Comparison of ENCODE assay signal across 28 cellular contexts in the genomic region with DNA sequence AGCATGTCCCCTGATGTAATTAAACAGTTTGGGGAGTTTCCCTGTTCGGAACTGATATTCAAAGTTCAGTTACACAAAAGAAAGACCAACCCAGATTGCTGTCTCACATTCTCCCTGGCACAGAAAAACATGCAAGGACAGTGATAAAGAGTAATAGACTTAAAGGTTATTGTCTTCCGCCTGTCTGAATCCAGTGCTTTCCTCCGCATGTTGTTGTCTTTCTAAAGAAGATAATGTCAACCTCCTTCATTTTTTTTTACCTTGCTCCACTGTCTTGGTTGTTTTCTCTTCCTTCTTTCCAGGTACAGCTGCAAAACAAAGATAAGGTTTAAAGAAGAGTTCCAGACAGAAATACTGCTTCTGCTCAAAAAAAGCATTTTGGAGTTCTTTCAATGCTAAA.
"Had no signal": no experiment of that assay in that cellular context is flagged by ENCODE, and none has a peak within 500 bp of the region (broad histone marks: within the 10 kb centered on the region; RNA-seq: fewer than 3 reads in every experiment).

No MANE protein-coding gene starts in this region.

- H3K4me3 Mint-ChIP-seq: activated B cell treated with CpG ODN at 0.5 μM for 24 hours; activated CD4-positive, alpha-beta T cell treated with anti-CD3 and anti-CD28 coated beads, Interleukin-2, amount 10 ng/mL, durations not matched to agents 24 days and 14 days; activated CD8-positive, alpha-beta memory T cell treated with anti-CD3 and anti-CD28 coated beads, Interleukin-2, amount 10 ng/mL, durations not matched to agents 7 days and 5 days; activated naive CD4-positive, alpha-beta T cell treated with anti-CD3 and anti-CD28 coated beads for 36 hours; activated naive CD8-positive, alpha-beta T cell; activated T-cell treated with anti-CD3 and anti-CD28 coated beads, Interleukin-2, amount 50 U/mL, for 4 hours; activated T-helper 17 cell treated with anti-CD3 and anti-CD28 coated beads, Interleukin-2, amount 50 U/mL, for 72 hours; brain; central memory CD8-positive, alpha-beta T cell had no signal

- H3K9me3 ChIP-seq: SK-N-SH had no signal

- H3K36me3 Mint-ChIP-seq: activated CD8-positive, alpha-beta memory T cell treated with anti-CD3 and anti-CD28 coated beads, Interleukin-2, amount 10 ng/mL, durations not matched to agents 7 days and 5 days; activated naive CD8-positive, alpha-beta T cell; brain had no signal

- H3K9me3 Mint-ChIP-seq: activated B cell treated with CpG ODN at 0.5 μM for 24 hours; activated CD4-positive, alpha-beta T cell treated with anti-CD3 and anti-CD28 coated beads, Interleukin-2, amount 10 ng/mL, durations not matched to agents 24 days and 14 days; activated T-cell treated with anti-CD3 and anti-CD28 coated beads, Interleukin-2, amount 50 U/mL, for 4 hours; brain had no signal

- H3K9ac ChIP-seq: SK-N-SH had no signal

- ATAC-seq: activated CD8-positive, alpha-beta memory T cell treated with anti-CD3 and anti-CD28 coated beads, Interleukin-2, amount 10 ng/mL, durations not matched to agents 7 days and 5 days; activated T-cell treated with anti-CD3 and anti-CD28 coated beads, Interleukin-2, amount 50 U/mL, for 4 hours; activated T-helper 17 cell treated with anti-CD3 and anti-CD28 coated beads, Interleukin-2, amount 50 U/mL, for 72 hours; Panc1; Right ventricle myocardium inferior had no signal

- FAIRE-seq: astrocyte had no signal

- H3K4me1 Mint-ChIP-seq: activated B cell treated with CpG ODN at 0.5 μM for 24 hours; activated CD4-positive, alpha-beta T cell treated with anti-CD3 and anti-CD28 coated beads, Interleukin-2, amount 10 ng/mL, durations not matched to agents 24 days and 14 days; activated CD8-positive, alpha-beta memory T cell treated with anti-CD3 and anti-CD28 coated beads, Interleukin-2, amount 10 ng/mL, durations not matched to agents 7 days and 5 days; activated T-helper 17 cell treated with anti-CD3 and anti-CD28 coated beads, Interleukin-2, amount 50 U/mL, for 72 hours; brain; central memory CD8-positive, alpha-beta T cell had no signal

- H3K27ac Mint-ChIP-seq: activated B cell treated with CpG ODN at 0.5 μM for 24 hours; activated CD4-positive, alpha-beta T cell treated with anti-CD3 and anti-CD28 coated beads, Interleukin-2, amount 10 ng/mL, durations not matched to agents 24 days and 14 days; activated CD8-positive, alpha-beta memory T cell treated with anti-CD3 and anti-CD28 coated beads, Interleukin-2, amount 10 ng/mL, durations not matched to agents 7 days and 5 days; activated naive CD4-positive, alpha-beta T cell treated with anti-CD3 and anti-CD28 coated beads for 36 hours; activated naive CD8-positive, alpha-beta T cell; activated T-helper 17 cell treated with anti-CD3 and anti-CD28 coated beads, Interleukin-2, amount 50 U/mL, for 72 hours; brain had no signal

- H3K27me3 Mint-ChIP-seq: activated B cell treated with CpG ODN at 0.5 μM for 24 hours; activated CD4-positive, alpha-beta T cell treated with anti-CD3 and anti-CD28 coated beads, Interleukin-2, amount 10 ng/mL, durations not matched to agents 24 days and 14 days; activated CD8-positive, alpha-beta memory T cell treated with anti-CD3 and anti-CD28 coated beads, Interleukin-2, amount 10 ng/mL, durations not matched to agents 7 days and 5 days; activated naive CD8-positive, alpha-beta T cell; activated T-helper 17 cell treated with anti-CD3 and anti-CD28 coated beads, Interleukin-2, amount 50 U/mL, for 72 hours; central memory CD8-positive, alpha-beta T cell had no signal

- DNase-seq: activated B cell treated with CpG ODN at 0.5 μM for 24 hours; activated CD4-positive, alpha-beta T cell treated with anti-CD3 and anti-CD28 coated beads for 1 hour; activated CD4-positive, alpha-beta T cell treated with anti-CD3 and anti-CD28 coated beads, Interleukin-2, amount 10 ng/mL, durations not matched to agents 24 days and 14 days; activated CD4-positive, alpha-beta T cell treated with anti-CD3 and anti-CD28 coated beads, Interleukin-2, amount 50 U/mL, for 48 hours; activated CD8-positive, alpha-beta memory T cell treated with anti-CD3 and anti-CD28 coated beads, Interleukin-2, amount 10 ng/mL, durations not matched to agents 7 days and 5 days; activated gamma-delta T cell; activated naive CD4-positive, alpha-beta T cell treated with anti-CD3 and anti-CD28 coated beads for 36 hours; activated T-cell treated with anti-CD3 and anti-CD28 coated beads, Interleukin-2, amount 50 U/mL, for 4 hours; amygdala; Karpas-422; MM.1S; NCI-H1105; NCI-H1436; NCI-H1694 treated with DMSO at 0.1 percent for 48 hours; NCI-H2029 treated with DMSO at 0.1 percent for 48 hours; NCI-H345; NCI-H510A; NCI-H69; RPMI8226; SK-N-SH; T-helper 1 cell had no signal
